ENCODE assay signal across 9 cellular contexts in the genomic region with DNA sequence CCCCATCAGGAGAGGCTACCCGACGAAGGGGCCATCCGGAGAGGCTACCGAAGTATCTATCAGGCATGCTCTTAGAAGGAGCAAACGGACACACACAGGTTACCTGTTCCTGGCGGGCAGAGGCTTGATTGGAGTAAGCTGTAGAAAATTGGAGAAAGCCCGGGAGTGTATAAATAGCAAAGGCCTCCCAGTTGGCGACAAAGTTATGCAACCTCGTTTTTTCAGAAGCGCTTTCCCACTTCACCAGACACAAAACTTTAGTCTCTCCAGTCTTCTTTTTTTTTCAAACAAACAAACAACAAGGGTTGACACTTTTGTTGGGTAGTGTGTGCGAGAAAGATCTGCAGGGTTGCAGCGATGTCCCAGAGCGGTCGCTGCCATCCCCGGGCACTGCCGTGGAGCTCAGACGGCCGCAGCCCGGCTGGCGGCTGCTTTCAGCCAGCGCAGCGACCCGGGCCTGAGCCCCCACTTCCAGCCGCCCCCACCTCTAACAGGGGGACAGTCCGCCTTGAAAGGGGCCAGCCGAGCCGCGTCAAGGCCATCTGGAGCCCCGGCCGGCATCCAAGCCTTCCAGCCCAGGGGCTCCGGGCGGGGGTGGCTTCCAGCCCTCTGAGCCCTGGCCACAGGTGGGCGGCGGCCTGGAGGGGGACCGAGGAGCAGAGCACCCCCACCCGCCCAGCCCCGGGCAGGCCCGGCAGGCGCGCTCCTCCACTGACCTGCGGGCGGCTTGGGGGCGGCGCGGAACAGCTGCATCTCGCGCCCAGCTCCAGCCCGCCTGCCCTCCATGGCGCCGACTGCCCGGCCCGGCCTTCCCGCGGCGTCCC. TPM values are rescaled to one million over a fixed set of nuclear protein-coding genes. Genes with fewer than 3 reads are reported as not detected.
DNase-seq lines count a peak whose midpoint lies in the region; ATAC-seq and TF ChIP-seq lines count a peak whose summit lies in the region.
"Had no signal": no experiment of that assay in that cellular context is flagged by ENCODE, and none has a peak within 500 bp of the region (broad histone marks: within the 10 kb centered on the region; RNA-seq: fewer than 3 reads in every experiment).

No MANE protein-coding gene starts in this region.

- H3K9me3 ChIP-seq in left lung, result no peaks in the 10 kb centered on the region
- no peaks in the 10 kb centered on the region for H3K9me3 ChIP-seq in thymus (ENCODE audit: control insufficient read depth)

- intact Hi-C loops in left lung (cut with DNase I), result no loop called here

- no peak for TF ChIP-seq CTCF in left lung (IDR thresholded peaks at IDR 0.05)

- H3K4me3 ChIP-seq in left lung (peak overlapping the region; percentile 41 to 46), thymus (ENCODE audit: low read length) (peak overlapping the region; percentile 38)
- H3K4me3 ChIP-seq: BLaER1 had no signal

- H3K27me3 ChIP-seq in left lung (peaks cover 25 to 84% of the 10 kb centered on the region in 2 donors), thymus (ENCODE audit: control insufficient read depth, insufficient read depth) (peaks cover 39% of the 10 kb centered on the region)
- H3K27me3 ChIP-seq: BLaER1 had no signal

- peak; percentile 13 for DNase-seq in NCI-H2029 (lab: John Stamatoyannopoulos, UW)
- no peak for DNase-seq in NCI-H2029 treated with DMSO at 0.1 percent for 48 hours (lab: John Stamatoyannopoulos, UW)
- peak; percentile 31 for DNase-seq in HuH-7.5 (ENCODE audit: low spot score)
- DNase-seq in astrocyte of the hippocampus (ENCODE audit: low read depth, low spot score), result peak; percentile 11
- peak in 1 of 2 donors; percentile 79 for DNase-seq in left lung
- no peak for DNase-seq in glomerular visceral epithelial cell (ENCODE audit: extremely low spot score)

- ATAC-seq in GM21619 (IDR thresholded peaks at IDR 0.05; ENCODE audit: unreplicated experiment), result peak; percentile 52
- ATAC-seq in left lung, result peak; percentile 74

- H3K27ac ChIP-seq in left lung (no peak overlapping the region), thymus (ENCODE audit: low read depth) (no peak overlapping the region)
- H3K27ac ChIP-seq: BLaER1 had no signal

- H3K4me1 ChIP-seq in left lung (peaks cover 6 to 18% of the 10 kb centered on the region in 2 donors), thymus (ENCODE audit: control insufficient read depth, insufficient read depth, low read length) (no peaks in the 10 kb centered on the region)
- H3K4me1 ChIP-seq: BLaER1 had no signal

- 5% methylated on average over 55 of the region's 55 CpGs for WGBS in thymus

- H3K36me3 ChIP-seq in left lung (no peaks in the 10 kb centered on the region), thymus (ENCODE audit: control insufficient read depth, insufficient read depth) (no peaks in the 10 kb centered on the region)
- H3K36me3 ChIP-seq: BLaER1 had no signal

RNA-seq across cellular contexts. Expression of a gene that starts 0.6 kb away (rescaled TPM):
- 1 to 10 TPM; 3.6 to 8.1 TPM for total RNA-seq in left lung
- polyA plus RNA-seq in thymus, result 13.4 TPM

RNA-seq across cellular contexts. Expression of a gene that starts 50.8 kb away (rescaled TPM):
- total RNA-seq in left lung, result 1 to 10 TPM; 2.8 to 5.9 TPM
- polyA plus RNA-seq in thymus, result 18.2 TPM

Comparison
In these comparisons a context has a peak if more than half of its experiments do, and no peak if none do; other contexts are left out.
1. DNase-seq: peak in NCI-H2029 (single experiment), HuH-7.5 (single experiment) and astrocyte of the hippocampus (single experiment); none in NCI-H2029 treated with DMSO at 0.1 percent for 48 hours (single experiment) and glomerular visceral epithelial cell (single experiment).